In the genomic region with DNA sequence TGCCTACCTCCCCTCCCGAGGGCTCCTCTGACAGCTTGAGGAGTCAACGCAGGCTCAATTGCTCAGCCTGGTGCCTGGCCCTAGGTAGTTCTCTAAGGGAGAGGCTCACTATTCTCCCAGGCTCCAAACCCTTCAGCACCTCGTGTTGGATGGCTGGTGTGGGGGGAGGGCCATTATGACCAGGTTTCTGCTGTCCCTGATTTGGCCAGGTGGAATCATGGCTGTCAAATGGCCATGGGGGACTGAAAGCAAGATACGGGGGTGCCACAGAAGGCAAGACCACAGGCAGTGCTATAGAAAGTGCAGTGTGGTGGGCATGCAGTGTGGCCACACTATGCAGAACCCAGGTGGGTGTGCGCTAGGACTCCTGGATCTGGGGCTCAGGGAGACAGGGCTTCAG, we compare ENCODE assay signal across 39 cellular contexts. TPM values are rescaled to one million over a fixed set of nuclear protein-coding genes. Genes with fewer than 3 reads are reported as not detected.
"Had no signal": no experiment of that assay in that cellular context is flagged by ENCODE, and none has a peak within 500 bp of the region (broad histone marks: within the 10 kb centered on the region; RNA-seq: fewer than 3 reads in every experiment).

No MANE protein-coding gene starts in this region.

- H3K27ac ChIP-seq: KMS-11 had no signal

- H3K4me3 ChIP-seq: MG63 had no signal

- DNase-seq: Karpas-422, Kasumi-1, KG1, MG63, MM.1S, MV-4-11, NCI-H1048, NCI-H1092, NCI-H1092 treated with DMSO at 0.1 percent for 48 hours, NCI-H1105, NCI-H1105 treated with DMSO at 0.1 percent for 48 hours, NCI-H1417, NCI-H1417 treated with DMSO at 0.1 percent for 48 hours, NCI-H1436, NCI-H1436 treated with DMSO at 0.1 percent for 48 hours, NCI-H146, NCI-H1694, NCI-H1694 treated with DMSO at 0.1 percent for 48 hours, NCI-H187, NCI-H187 treated with DMSO at 0.1 percent for 48 hours, NCI-H1930, NCI-H2029, NCI-H2029 treated with DMSO at 0.1 percent for 48 hours, NCI-H2081, NCI-H2081 treated with DMSO at 0.1 percent for 48 hours, NCI-H2107, NCI-H2171, NCI-H2171 treated with DMSO at 0.1 percent for 48 hours, NCI-H2227 treated with DMSO at 0.1 percent for 48 hours, NCI-H226, NCI-H345, NCI-H446, NCI-H446 treated with DMSO at 0.1 percent for 48 hours, NCI-H510A had no signal

- H3K9me3 ChIP-seq: MG63 had no signal

- H3K36me3 ChIP-seq: MG63 had no signal

- H3K27me3 ChIP-seq: MG63 had no signal

- H3K4me2 ChIP-seq: KMS-11 had no signal

- H3K9ac ChIP-seq: KMS-11 had no signal

RNA-seq across cellular contexts. Expression of a gene that starts 9.5 kb away (rescaled TPM):
- total RNA-seq: LHCN-M2, M059J, MCF 10A, NCI-H460 had no signal
